8 cellular contexts compared by ENCODE assay signal in genomic region chr6:87155272-87155919, GRCh38. TPM values are rescaled to one million over a fixed set of nuclear protein-coding genes. Genes with fewer than 3 reads are reported as not detected.
DNase-seq lines count a peak whose midpoint lies in the region; ATAC-seq and TF ChIP-seq lines count a peak whose summit lies in the region.

Gene ZNF292, plus strand, starts transcription at chr6:87155565. Its CDS starts 27 bp downstream, at chr6:87155592.

- peak within 1 kb of the TSS; percentile 79 for H3K4me3 ChIP-seq in BE2C (ENCODE audit: low read depth, low read length)
- peak within 1 kb of the TSS; percentile 99 for H3K4me3 ChIP-seq in coronary artery

- peak; percentile 74 for ATAC-seq in HG03460 (IDR thresholded peaks at IDR 0.05; ENCODE audit: unreplicated experiment)

- H3K9me3 Mint-ChIP-seq in activated CD4-positive, alpha-beta T cell treated with anti-CD3 and anti-CD28 coated beads, Interleukin-2, amount 10 ng/mL, durations not matched to agents 24 days and 14 days, result no peaks in the 10 kb centered on the region

- H3K36me3 ChIP-seq in BE2C, result peaks cover 9% of the 10 kb centered on the region

- intact Hi-C loops in activated CD4-positive, alpha-beta T cell treated with anti-CD3 and anti-CD28 coated beads, Interleukin-2, amount 10 ng/mL, durations not matched to agents 24 days and 14 days (cut with micrococcal nuclease), result loop anchor here (1.0 to 10.0 kb wide), 10 partner anchors 27 to 1929 kb away; partner anchors contain the start of genes AKIRIN2, CFAP206, ORC3 and PNRC1

- peak within 1 kb of the TSS; percentile 95 for H3K27ac Mint-ChIP-seq in activated CD4-positive, alpha-beta T cell treated with anti-CD3 and anti-CD28 coated beads, Interleukin-2, amount 10 ng/mL, durations not matched to agents 24 days and 14 days

- DNase-seq in BE2C, result peak; percentile 99
- DNase-seq in GM19240 (ENCODE audit: insufficient read length, low spot score), result peak; percentile 69
- DNase-seq in NCI-H526 (lab: John Stamatoyannopoulos, UW), result peak; percentile 97 to 99
- peak; percentile 99 for DNase-seq in activated CD4-positive, alpha-beta T cell treated with anti-CD3 and anti-CD28 coated beads, Interleukin-2, amount 10 ng/mL, durations not matched to agents 24 days and 14 days
- DNase-seq in coronary artery (ENCODE audit: low spot score), result peak; percentile 98
- peak; percentile 99 for DNase-seq in left kidney (ENCODE audit: low read depth, low spot score)
- DNase-seq in stimulated activated CD4-positive, alpha-beta T cell treated with anti-CD3 and anti-CD28 coated beads, Interleukin-2, amount 100 ng/mL, for 24 hours, result peak; percentile 97

- peak within 1 kb of the TSS; percentile 88 for H3K4me3 Mint-ChIP-seq in activated CD4-positive, alpha-beta T cell treated with anti-CD3 and anti-CD28 coated beads, Interleukin-2, amount 10 ng/mL, durations not matched to agents 24 days and 14 days

- peaks cover 20% of the 10 kb centered on the region for H3K36me3 Mint-ChIP-seq in activated CD4-positive, alpha-beta T cell treated with anti-CD3 and anti-CD28 coated beads, Interleukin-2, amount 10 ng/mL, durations not matched to agents 24 days and 14 days (ENCODE audit: low read depth)

- peak within 1 kb of the TSS; percentile 94 to 98 for H3K27ac ChIP-seq in coronary artery

- no peaks in the 10 kb centered on the region for H3K27me3 ChIP-seq in BE2C

- TF ChIP-seq CTCF in BE2C (IDR thresholded peaks at IDR 0.05; ENCODE audit: low read depth, low read length) (no peak), coronary artery (IDR thresholded peaks at IDR 0.05) (no peak)

- peaks cover 2% of the 10 kb centered on the region for H3K27me3 Mint-ChIP-seq in activated CD4-positive, alpha-beta T cell treated with anti-CD3 and anti-CD28 coated beads, Interleukin-2, amount 10 ng/mL, durations not matched to agents 24 days and 14 days

- no peaks in the 10 kb centered on the region for H3K9me3 ChIP-seq in BE2C

- peaks cover 5% of the 10 kb centered on the region; the same call in 1 of the 2 replicates for H3K4me1 ChIP-seq in BE2C

- peaks cover 49% of the 10 kb centered on the region for H3K4me1 Mint-ChIP-seq in activated CD4-positive, alpha-beta T cell treated with anti-CD3 and anti-CD28 coated beads, Interleukin-2, amount 10 ng/mL, durations not matched to agents 24 days and 14 days

RNA-seq across cellular contexts. Expression of gene ZNF292, which starts in this region (rescaled TPM):
- polyA plus RNA-seq in BE2C (2012; ENCODE audit: insufficient read depth, insufficient read length, low read depth), result 38.8 TPM
- 61.2 and 63.7 TPM in 2 replicates for total RNA-seq in activated CD4-positive, alpha-beta T cell treated with anti-CD3 and anti-CD28 coated beads, Interleukin-2, amount 10 ng/mL, durations not matched to agents 24 days and 14 days

Comparison
In these comparisons a context has a peak if more than half of its experiments do, and no peak if none do; other contexts are left out.
1. Peak in every context shown above with its lines: DNase-seq, ATAC-seq, H3K4me3 ChIP-seq and H3K27ac ChIP-seq.